ENCODE assay signal across 1 cellular context in genomic region chr3:30770387-30770786, GRCh38.
TF ChIP-seq lines count a peak whose summit lies in the region.

No MANE protein-coding gene starts in this region.

TF ChIP-seq in SK-N-SH treated with all-trans-retinoic acid at 6 μM for 48 hours, 23 proteins besides CTCF, POLR2A, EP300 and RAD21 (continued from another document):
- TF ChIP-seq CSRNP3 (CRISPR knock-in tag; IDR thresholded peaks at IDR 0.05): no peak
